In genomic region chr11:16816358-16817270, GRCh38 we compare ENCODE assay signal across 26 cellular contexts.
"Had no signal": no experiment of that assay in that cellular context is flagged by ENCODE, and none has a peak within 500 bp of the region (broad histone marks: within the 10 kb centered on the region; RNA-seq: fewer than 3 reads in every experiment).

No MANE protein-coding gene starts in this region.

- H3K4me3 Mint-ChIP-seq: activated naive CD4-positive, alpha-beta T cell treated with anti-CD3 and anti-CD28 coated beads, Interleukin-2, amount 50 U/mL, for 24 hours; activated T-cell treated with anti-CD3 and anti-CD28 coated beads, Interleukin-2, amount 50 U/mL, for 72 hours; mesothelial cell of epicardium; naive thymus-derived CD8-positive, alpha-beta T cell had no signal

- H3K9me3 ChIP-seq: body of pancreas, left ventricle myocardium inferior, right lobe of liver, SK-N-SH, thoracic aorta, upper lobe of left lung had no signal

- H3K36me3 ChIP-seq: thoracic aorta had no signal

- H3K27ac Mint-ChIP-seq: activated naive CD4-positive, alpha-beta T cell treated with anti-CD3 and anti-CD28 coated beads, Interleukin-2, amount 50 U/mL, for 24 hours; activated T-cell treated with anti-CD3 and anti-CD28 coated beads, Interleukin-2, amount 50 U/mL, for 72 hours; mesothelial cell of epicardium; naive thymus-derived CD8-positive, alpha-beta T cell had no signal

- ATAC-seq: activated T-cell treated with anti-CD3 and anti-CD28 coated beads, Interleukin-2, amount 50 U/mL, for 72 hours; body of pancreas; naive thymus-derived CD8-positive, alpha-beta T cell; right lobe of liver had no signal

- H3K27me3 ChIP-seq: body of pancreas, cardiac muscle cell, right lobe of liver, upper lobe of left lung had no signal

- DNase-seq: activated CD4-positive, alpha-beta T cell treated with anti-CD3 and anti-CD28 coated beads for 1 hour; activated CD4-positive, alpha-beta T cell treated with anti-CD3 and anti-CD28 coated beads, Interleukin-2, amount 50 U/mL, for 4 hours; activated CD8-positive, alpha-beta memory T cell treated with anti-CD3 and anti-CD28 coated beads, Interleukin-2, amount 50 U/mL, for 48 hours; activated effector memory CD4-positive, alpha-beta T cell treated with anti-CD3 and anti-CD28 coated beads, Interleukin-2, amount 50 U/mL, for 16 hours; activated T-cell treated with anti-CD3 and anti-CD28 coated beads, Interleukin-2, amount 50 U/mL, for 72 hours; dermis blood vessel endothelial cell; effector CD8-positive, alpha-beta T cell; erythroblast; foreskin fibroblast; left ventricle myocardium inferior; mammary epithelial cell; naive thymus-derived CD8-positive, alpha-beta T cell; SK-N-SH; stimulated activated CD4-positive, alpha-beta T cell treated with anti-CD3 and anti-CD28 coated beads, Interleukin-15, amount 100 ng/mL, for 24 hours; stimulated activated CD4-positive, alpha-beta T cell treated with anti-CD3 and anti-CD28 coated beads, Interleukin-2, amount 100 ng/mL, for 48 hours; stimulated activated CD8-positive, alpha-beta memory T cell treated with anti-CD3 and anti-CD28 coated beads, Interleukin-4, amount 100 ng/mL, for 48 hours; stimulated activated naive CD4-positive, alpha-beta T cell treated with Interleukin-2 at 50 U/mL for 16 hours; WERI-Rb-1 had no signal

- H3K9me3 Mint-ChIP-seq: activated naive CD4-positive, alpha-beta T cell treated with anti-CD3 and anti-CD28 coated beads, Interleukin-2, amount 50 U/mL, for 24 hours; activated T-cell treated with anti-CD3 and anti-CD28 coated beads, Interleukin-2, amount 50 U/mL, for 72 hours; mesothelial cell of epicardium; naive thymus-derived CD8-positive, alpha-beta T cell had no signal

- H3K4me3 ChIP-seq: body of pancreas, cardiac muscle cell, left ventricle myocardium inferior, right lobe of liver, skin epidermis, thoracic aorta, upper lobe of left lung had no signal

- H3K36me3 Mint-ChIP-seq: activated naive CD4-positive, alpha-beta T cell treated with anti-CD3 and anti-CD28 coated beads, Interleukin-2, amount 50 U/mL, for 24 hours; naive thymus-derived CD8-positive, alpha-beta T cell had no signal

- H3K27ac ChIP-seq: cardiac muscle cell, thoracic aorta, WERI-Rb-1 had no signal

- H3K27me3 Mint-ChIP-seq: activated naive CD4-positive, alpha-beta T cell treated with anti-CD3 and anti-CD28 coated beads, Interleukin-2, amount 50 U/mL, for 24 hours had no signal
